ENCODE assay signal across 15 cellular contexts in the genomic region with DNA sequence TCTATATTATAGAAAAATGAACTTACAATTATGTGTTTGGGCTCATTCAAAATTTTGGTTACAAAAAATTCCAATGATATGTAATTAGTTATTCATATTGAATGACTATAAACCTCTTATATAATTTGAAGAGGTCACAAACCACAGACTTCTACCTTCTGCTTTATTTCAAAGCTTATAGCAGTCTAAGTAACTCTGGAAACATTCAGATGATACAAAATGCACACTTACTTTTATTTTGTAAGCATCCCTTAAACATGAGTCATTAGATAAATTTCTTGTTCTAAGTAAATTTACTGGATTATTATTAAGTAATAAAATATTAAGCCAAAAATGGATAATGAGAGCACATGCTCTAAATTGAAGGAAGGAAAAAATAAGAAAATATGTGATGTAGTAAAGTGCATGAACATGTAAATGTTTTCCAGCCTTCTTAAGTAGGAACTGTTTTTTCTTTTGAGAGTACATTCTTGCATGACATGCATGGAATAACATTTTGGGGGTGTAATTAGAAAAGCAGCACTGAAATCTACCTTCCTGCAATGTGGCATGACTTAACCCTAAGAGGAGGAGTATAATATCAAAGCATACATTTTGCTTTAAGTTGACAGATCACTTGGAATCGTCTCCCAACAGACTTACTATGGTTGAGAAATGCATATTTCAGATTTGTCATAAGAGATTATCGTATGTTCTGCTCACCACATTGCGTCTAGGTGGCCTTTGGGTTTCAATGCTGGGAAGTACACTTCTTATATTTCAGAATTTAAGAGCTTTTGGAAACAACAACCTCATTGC.
DNase-seq lines count a peak whose midpoint lies in the region; ATAC-seq and TF ChIP-seq lines count a peak whose summit lies in the region.
"Had no signal": no experiment of that assay in that cellular context is flagged by ENCODE, and none has a peak within 500 bp of the region (broad histone marks: within the 10 kb centered on the region; RNA-seq: fewer than 3 reads in every experiment).

No MANE protein-coding gene starts in this region.

- ATAC-seq in natural killer cell (no peak), HG03565 (IDR thresholded peaks at IDR 0.05; ENCODE audit: unreplicated experiment) (no peak)
- ATAC-seq: GM12878, GM23338 had no signal

- H3K4me3 ChIP-seq in fibroblast of the aortic adventitia (ENCODE audit: low read depth, low read length) = no peak overlapping the region
- H3K4me3 ChIP-seq: BLaER1 treated with 17β-estradiol and CSF1 and Interleukin-3, amounts not matched to agents 10 nM and 100 nM; GM12878; GM23338 had no signal

- H3K4me1 Mint-ChIP-seq in mesothelial cell of epicardium (peaks cover 25% of the 10 kb centered on the region), natural killer cell (peaks cover 0 to 5% of the 10 kb centered on the region in 2 donors)
- H3K4me1 Mint-ChIP-seq: CD4-positive, CD25-positive, alpha-beta regulatory T cell; GM23338 had no signal

- DNase-seq in EH (ENCODE audit: low read depth) (peak; percentile 7), amniotic epithelial cell (ENCODE audit: low read depth) (peak; percentile 60), fibroblast of the aortic adventitia (ENCODE audit: low read depth) (peak; percentile 52), mesothelial cell of epicardium (ENCODE audit: low spot score in 2 of 2, unreplicated experiment in 2 of 2) (no peak), natural killer cell (no peak), glomerular visceral epithelial cell (ENCODE audit: extremely low spot score) (no peak)
- no peak for DNase-seq in stimulated activated naive CD4-positive, alpha-beta T cell treated with Interleukin-2 at 50 U/mL for 16 hours (lab: John Stamatoyannopoulos, UW)
- DNase-seq: 8988T; CD4-positive, CD25-positive, alpha-beta regulatory T cell; DMS53; H7 had no signal

- H3K27ac Mint-ChIP-seq in mesothelial cell of epicardium = peak overlapping the region; percentile 32
- H3K27ac Mint-ChIP-seq in natural killer cell = no peak overlapping the region
- H3K27ac Mint-ChIP-seq: CD4-positive, CD25-positive, alpha-beta regulatory T cell; GM23338 had no signal

- TF ChIP-seq CTCF in fibroblast of the aortic adventitia (IDR thresholded peaks at IDR 0.05; ENCODE audit: insufficient read depth, low read length) (no peak), mesothelial cell of epicardium (IDR thresholded peaks at IDR 0.05; ENCODE audit: unreplicated experiment) (no peak), natural killer cell (IDR thresholded peaks at IDR 0.05) (no peak)

- H3K9me3 Mint-ChIP-seq in mesothelial cell of epicardium (peaks cover 4% of the 10 kb centered on the region), natural killer cell (peaks cover 0 to 2% of the 10 kb centered on the region in 2 donors)
- H3K9me3 Mint-ChIP-seq: CD4-positive, CD25-positive, alpha-beta regulatory T cell had no signal

- intact Hi-C loops in natural killer cell (cut with micrococcal nuclease) = no loop called here

- peaks cover 2% of the 10 kb centered on the region for H3K36me3 Mint-ChIP-seq in mesothelial cell of epicardium
- no peaks in the 10 kb centered on the region for H3K36me3 Mint-ChIP-seq in natural killer cell
- H3K36me3 Mint-ChIP-seq: CD4-positive, CD25-positive, alpha-beta regulatory T cell had no signal

- H3K4me3 Mint-ChIP-seq in mesothelial cell of epicardium (no peak overlapping the region), natural killer cell (no peak overlapping the region)
- H3K4me3 Mint-ChIP-seq: CD4-positive, CD25-positive, alpha-beta regulatory T cell; GM23338 had no signal

- no peaks in the 10 kb centered on the region for H3K27me3 Mint-ChIP-seq in mesothelial cell of epicardium (ENCODE audit: low read depth)
- H3K27me3 Mint-ChIP-seq in natural killer cell (ENCODE audit: low read depth in 2 of 2) = no peaks in the 10 kb centered on the region
- H3K27me3 Mint-ChIP-seq: CD4-positive, CD25-positive, alpha-beta regulatory T cell had no signal

Comparison
In these comparisons a context has a peak if more than half of its experiments do, and no peak if none do; other contexts are left out.
1. DNase-seq: peak in EH (single experiment), amniotic epithelial cell (single experiment) and fibroblast of the aortic adventitia (single experiment); none in mesothelial cell of epicardium (0 of 2), natural killer cell (single experiment), glomerular visceral epithelial cell (single experiment) and stimulated activated naive CD4-positive, alpha-beta T cell treated with Interleukin-2 at 50 U/mL for 16 hours (single experiment).